In genomic region chr3:48989126-48989795, GRCh38 we compare ENCODE assay signal across 8 cellular contexts. TPM values are rescaled to one million over a fixed set of nuclear protein-coding genes. Genes with fewer than 3 reads are reported as not detected.
A peak's percentile ranks its signal among the peaks of the same experiment; 100 is the strongest.
DNase-seq lines count a peak whose midpoint lies in the region; ATAC-seq, FAIRE-seq and TF ChIP-seq lines count a peak whose summit lies in the region.

No MANE protein-coding gene starts in this region.

- no peak for TF ChIP-seq POLR2A in GM12878 (IDR thresholded peaks at IDR 0.05; ENCODE audit: low read depth, low read length)

- no peak for TF ChIP-seq RAD21 in GM12878 (IDR thresholded peaks at IDR 0.05; ENCODE audit: insufficient read depth, low read depth, low read length)

- H3K9me3 ChIP-seq in GM12878 (replicated peaks; ENCODE audit: control insufficient read depth, insufficient read depth, low read length) = no peaks in the 10 kb centered on the region

- peaks cover 2 to 3% of the 10 kb centered on the region in 2 experiments; a peak in 3 of 4 replicates for H3K36me3 ChIP-seq in GM12878 (ENCODE audit: control insufficient read depth in 2 of 2, insufficient read depth in 2 of 2, low read length in 1 of 2)

- peak overlapping the region; percentile 79 for H3K27ac ChIP-seq in GM12878 (ENCODE audit: control insufficient read depth, insufficient read depth)

- intact Hi-C loops in GM12878 (cut with micrococcal nuclease; ENCODE audit: unreplicated experiment) = loop anchor here (2.0 to 5.0 kb wide), 2 partner anchors 26 to 103 kb away; partner anchors contain the start of gene QRICH1

- no peaks in the 10 kb centered on the region for H4K20me1 ChIP-seq in GM12878 (ENCODE audit: control insufficient read depth, insufficient read depth)

- WGBS in GM12878 (ENCODE audit: insufficient coverage, insufficient replicate concordance, low lambda C conversion rate, missing lambda C conversion rate) = 2% methylated on average over 21 of the region's 21 CpGs

- peak overlapping the region; percentile 96 for H2AFZ ChIP-seq in GM12878 (ENCODE audit: control insufficient read depth, low read depth, low read length)

- TF ChIP-seq CTCF in GM12878 (IDR thresholded peaks at IDR 0.05 in 2 of 3, conservative IDR thresholded peaks at IDR 0.05 in 1 of 3; ENCODE audit: control insufficient read depth in 2 of 3, extremely low read depth in 1 of 3, insufficient read depth in 1 of 3, low read depth in 3 of 3, low read length in 3 of 3) (no peak), mesothelial cell of epicardium (IDR thresholded peaks at IDR 0.05; ENCODE audit: unreplicated experiment) (no peak), GM10248 (IDR thresholded peaks at IDR 0.05; ENCODE audit: control extremely low read depth, extremely low read depth, low read depth, missing control alignments) (no peak)

- no peaks in the 10 kb centered on the region for H3K27me3 ChIP-seq in GM12878 (replicated peaks in 1 of 2; ENCODE audit: control insufficient read depth in 2 of 2, insufficient read depth in 2 of 2, low read length in 1 of 2)

- H3K4me3 ChIP-seq in GM12878 = peak overlapping the region; percentile 93

- DNase-seq in AG20443 (ENCODE audit: low spot score) = peak; percentile 31
- DNase-seq in HK-2 (ENCODE audit: unreplicated experiment) = peak; percentile 22
- DNase-seq in GM12878 (ENCODE audit: low read depth, low spot score) = no peak
- DNase-seq in mesothelial cell of epicardium (ENCODE audit: low spot score in 2 of 2, unreplicated experiment in 2 of 2) = no peak
- DNase-seq in stimulated activated CD4-positive, alpha-beta T cell treated with anti-CD3 and anti-CD28 coated beads, Interleukin-2, amount 100 ng/mL, for 48 hours = no peak
- DNase-seq in EL = no peak
- no peak for DNase-seq in GM10248 (ENCODE audit: extremely low spot score)

- CTCF ChIA-PET in GM12878 (lab: Yijun Ruan, JAX) = interaction anchor here (0.5 to 5.8 kb wide), 21 partner anchors 7 to 539 kb away, joined by 3 to 123 read pairs (median 9); partner anchors contain the start of genes DALRD3, IMPDH2, NDUFAF3 and QRICH1
- CTCF ChIA-PET in GM10248 (lab: Yijun Ruan, JAX) = interaction anchor here (0.7 to 6.8 kb wide), 24 partner anchors 10 to 1347 kb away, joined by 3 to 65 read pairs (median 5); partner anchors contain the start of genes DALRD3, IMPDH2, KLHDC8B and NDUFAF3

- no peaks in the 10 kb centered on the region for H3K9me3 Mint-ChIP-seq in mesothelial cell of epicardium

- H3K4me1 ChIP-seq in GM12878 (ENCODE audit: control insufficient read depth, insufficient read depth, low read length) = peaks cover 19% of the 10 kb centered on the region

- peaks cover 4% of the 10 kb centered on the region for H3K36me3 Mint-ChIP-seq in mesothelial cell of epicardium

- ATAC-seq in GM12878 = peak; percentile 3
- ATAC-seq in GM21786 (IDR thresholded peaks at IDR 0.05; ENCODE audit: unreplicated experiment) = no peak

- peaks cover 28% of the 10 kb centered on the region for H3K79me2 ChIP-seq in GM12878 (ENCODE audit: control insufficient read depth, insufficient read depth, low read length)

- FAIRE-seq in GM12878 (lab: Jason Lieb, UNC) = no peak

- RAD21 ChIA-PET in GM12878 (lab: Charles Lee; ENCODE audit: unreplicated experiment) = interaction anchor here (0.6 to 3.8 kb wide), 15 partner anchors 14 to 460 kb away, joined by 3 to 44 read pairs (median 4); partner anchors contain the start of genes IMPDH2, QRICH1 and WDR6

- SMC1A ChIA-PET in GM12878 (lab: Charles Lee; ENCODE audit: uncharacterized antibody, unreplicated experiment) = interaction anchor here (0.6 to 6.1 kb wide), 11 partner anchors 19 to 460 kb away, joined by 3 to 57 read pairs (median 5); partner anchors contain the start of genes IMPDH2, NDUFAF3, QRICH1 and USP19

- TSS peak; percentile 81 for BruUV-seq in GM12878 (replicated peaks; lab: Mats Ljungman, UMichigan)

- TF ChIP-seq EP300 in GM12878 (IDR thresholded peaks at IDR 0.05; ENCODE audit: borderline replicate concordance in 1 of 2, control insufficient read depth in 1 of 2, low read depth in 2 of 2, low read length in 2 of 2) = no peak

- H3K4me2 ChIP-seq in GM12878 (ENCODE audit: control insufficient read depth, insufficient read depth) = peak overlapping the region; percentile 74

- POLR2A ChIA-PET in GM12878 (lab: Charles Lee) = interaction anchor here (0.6 to 6.6 kb wide), 12 partner anchors 19 to 379 kb away, joined by 3 to 67 read pairs (median 4); partner anchors contain the start of genes IMPDH2, NDUFAF3, QRICH1 and USP19
- POLR2A ChIA-PET in GM10248 (lab: Yijun Ruan, JAX) = interaction anchor here (0.6 to 1.8 kb wide), 7 partner anchors 13 to 109 kb away, joined by 3 to 7 read pairs (median 4); partner anchors contain the start of genes DALRD3, IMPDH2 and WDR6

- in situ Hi-C loops in GM12878 (cut with MboI) = no loop called here

- H3K27me3 Mint-ChIP-seq in mesothelial cell of epicardium (ENCODE audit: low read depth) = no peaks in the 10 kb centered on the region

- H3K4me1 Mint-ChIP-seq in mesothelial cell of epicardium = peaks cover 25% of the 10 kb centered on the region

- peak overlapping the region; percentile 87 for H3K9ac ChIP-seq in GM12878 (ENCODE audit: control insufficient read depth, insufficient read depth, low read length)

- peak overlapping the region; percentile 90 for H3K4me3 Mint-ChIP-seq in mesothelial cell of epicardium

- H3K27ac Mint-ChIP-seq in mesothelial cell of epicardium = peak overlapping the region; percentile 99

RNA-seq across cellular contexts. Expression of gene P4HTM, which starts 0.8 kb away (rescaled TPM):
- total RNA-seq in GM12878 (2013; cell fraction: nucleolus; rRNA removed) = 81.4 and 96.2 TPM in 2 replicates
- total RNA-seq in GM12878 (2014; rRNA removed) (27.1 and 31.1 TPM in 2 replicates), GM12878 (2014; rRNA removed; fragmentation: Illumina TruSeq; extraction: Trizol) (13.6 and 13.7 TPM in 2 replicates), GM12878 (2021) (24.4 and 28.6 TPM in 2 replicates), mesothelial cell of epicardium (57.9 to 59.9 TPM (median 58.4 TPM) in 3 replicates)
- 8.2 TPM for polyA plus RNA-seq in GM12878 (2011; ENCODE audit: low read depth)
- polyA plus RNA-seq in GM12878 (2011; rRNA removed) (15.8 and 23.6 TPM in 2 replicates), GM12878 (2014; fragmentation: Illumina TruSeq; extraction: Trizol) (5.3 and 9.7 TPM in 2 replicates), GM12878 (2014; fragmentation: Nextera tagmentation; extraction: Ambion mirVana) (1 to 10 TPM in 1 of 2 experiments, under 1 TPM in 1; 0.76 to 6.5 TPM), GM12878 (2014; rRNA removed) (28.7 and 28.8 TPM in 2 replicates), GM12878 (2016; fragmentation: Nextera tagmentation; extraction: Ambion mirVana) (10 to 100 TPM; 22.7 to 23.1 TPM)
- polyA plus RNA-seq in GM12878 (2011; cell fraction: cytosol; rRNA removed) = 23.6 and 35.3 TPM in 2 replicates
- 153 and 183 TPM in 2 replicates for polyA plus RNA-seq in GM12878 (2011; cell fraction: nucleus; rRNA removed)
- polyA plus RNA-seq in GM12878 (2012) = 16.8 and 20.6 TPM in 2 replicates
- 33.9 and 57.0 TPM in 2 replicates for polyA minus RNA-seq in GM12878 (2011; rRNA and poly(A)+ RNA removed)
- polyA minus RNA-seq in GM12878 (2011; cell fraction: cytosol; rRNA and poly(A)+ RNA removed) = 22.1 and 39.0 TPM in 2 replicates
- polyA minus RNA-seq in GM12878 (2011; cell fraction: nucleus; rRNA and poly(A)+ RNA removed) = 65.0 and 89.6 TPM in 2 replicates

RNA-seq across cellular contexts. Expression of gene WDR6, which starts 17.9 kb away (rescaled TPM):
- 194 and 215 TPM in 2 replicates for total RNA-seq in GM12878 (2013; cell fraction: nucleolus; rRNA removed)
- total RNA-seq in GM12878 (2014; rRNA removed) (72.6 and 85.5 TPM in 2 replicates), GM12878 (2014; rRNA removed; fragmentation: Illumina TruSeq; extraction: Trizol) (57.8 and 59.9 TPM in 2 replicates), GM12878 (2021) (150 and 169 TPM in 2 replicates), mesothelial cell of epicardium (384 to 409 TPM (median 396 TPM) in 3 replicates)
- 121 TPM for polyA plus RNA-seq in GM12878 (2011; ENCODE audit: low read depth)
- polyA plus RNA-seq in GM12878 (2011; rRNA removed) (53.5 and 119 TPM in 2 replicates), GM12878 (2014; fragmentation: Illumina TruSeq; extraction: Trizol) (60.4 and 105 TPM in 2 replicates), GM12878 (2014; fragmentation: Nextera tagmentation; extraction: Ambion mirVana) (10 to 100 TPM; 21.3 to 24.1 TPM), GM12878 (2014; rRNA removed) (126 and 141 TPM in 2 replicates), GM12878 (2016; fragmentation: Nextera tagmentation; extraction: Ambion mirVana) (100 to 1,000 TPM; 110 to 116 TPM)
- polyA plus RNA-seq in GM12878 (2011; cell fraction: cytosol; rRNA removed) = 133 and 171 TPM in 2 replicates
- polyA plus RNA-seq in GM12878 (2011; cell fraction: nucleus; rRNA removed) = 1,270 and 1,449 TPM in 2 replicates
- polyA plus RNA-seq in GM12878 (2012) = 156 and 221 TPM in 2 replicates
- 115 and 118 TPM in 2 replicates for polyA minus RNA-seq in GM12878 (2011; rRNA and poly(A)+ RNA removed)
- polyA minus RNA-seq in GM12878 (2011; cell fraction: cytosol; rRNA and poly(A)+ RNA removed) = 32.7 and 37.9 TPM in 2 replicates
- polyA minus RNA-seq in GM12878 (2011; cell fraction: nucleus; rRNA and poly(A)+ RNA removed) = 59.1 and 87.9 TPM in 2 replicates

RNA-seq across cellular contexts. Expression of gene DALRD3, which starts 29.1 kb away (rescaled TPM):
- total RNA-seq in GM12878 (2013; cell fraction: nucleolus; rRNA removed) = 13.2 and 15.2 TPM in 2 replicates
- total RNA-seq in GM12878 (2014; rRNA removed) (28.2 and 30.4 TPM in 2 replicates), GM12878 (2014; rRNA removed; fragmentation: Illumina TruSeq; extraction: Trizol) (12.2 and 14.9 TPM in 2 replicates), GM12878 (2021) (20.5 and 23.7 TPM in 2 replicates), mesothelial cell of epicardium (22.1 to 24.2 TPM (median 23.4 TPM) in 3 replicates)
- 18.4 TPM for polyA plus RNA-seq in GM12878 (2011; ENCODE audit: low read depth)
- polyA plus RNA-seq in GM12878 (2011; rRNA removed) (15.6 and 26.3 TPM in 2 replicates), GM12878 (2014; fragmentation: Illumina TruSeq; extraction: Trizol) (13.8 and 15.7 TPM in 2 replicates), GM12878 (2014; fragmentation: Nextera tagmentation; extraction: Ambion mirVana) (10 to 100 TPM; 10.1 to 21.9 TPM), GM12878 (2014; rRNA removed) (23.0 and 27.3 TPM in 2 replicates), GM12878 (2016; fragmentation: Nextera tagmentation; extraction: Ambion mirVana) (10 to 100 TPM; 21.2 to 26.0 TPM)
- polyA plus RNA-seq in GM12878 (2011; cell fraction: cytosol; rRNA removed) = 43.0 and 43.1 TPM in 2 replicates
- 77.6 and 87.5 TPM in 2 replicates for polyA plus RNA-seq in GM12878 (2011; cell fraction: nucleus; rRNA removed)
- polyA plus RNA-seq in GM12878 (2012) = 18.4 and 24.7 TPM in 2 replicates
- polyA minus RNA-seq in GM12878 (2011; rRNA and poly(A)+ RNA removed) = 31.2 and 44.4 TPM in 2 replicates
- polyA minus RNA-seq in GM12878 (2011; cell fraction: cytosol; rRNA and poly(A)+ RNA removed) = 11.9 and 12.6 TPM in 2 replicates
- 21.5 and 34.7 TPM in 2 replicates for polyA minus RNA-seq in GM12878 (2011; cell fraction: nucleus; rRNA and poly(A)+ RNA removed)

RNA-seq across cellular contexts. Expression of gene NDUFAF3, which starts 32.7 kb away (rescaled TPM):
- 33.2 and 42.5 TPM in 2 replicates for total RNA-seq in GM12878 (2013; cell fraction: nucleolus; rRNA removed)
- total RNA-seq in GM12878 (2014; rRNA removed) (133 and 136 TPM in 2 replicates), GM12878 (2014; rRNA removed; fragmentation: Illumina TruSeq; extraction: Trizol) (34.1 and 37.1 TPM in 2 replicates), GM12878 (2021) (83.5 and 87.4 TPM in 2 replicates), mesothelial cell of epicardium (61.4 to 63.4 TPM (median 62.0 TPM) in 3 replicates)
- polyA plus RNA-seq in GM12878 (2011; ENCODE audit: low read depth) = 16.8 TPM
- polyA plus RNA-seq in GM12878 (2011; rRNA removed) (15.4 and 25.4 TPM in 2 replicates), GM12878 (2014; fragmentation: Illumina TruSeq; extraction: Trizol) (13.3 and 40.4 TPM in 2 replicates), GM12878 (2014; fragmentation: Nextera tagmentation; extraction: Ambion mirVana) (10 to 100 TPM; 31.3 to 40.2 TPM), GM12878 (2014; rRNA removed) (103 and 121 TPM in 2 replicates), GM12878 (2016; fragmentation: Nextera tagmentation; extraction: Ambion mirVana) (100 to 1,000 TPM; 217 to 228 TPM)
- 35.8 and 53.0 TPM in 2 replicates for polyA plus RNA-seq in GM12878 (2011; cell fraction: cytosol; rRNA removed)
- polyA plus RNA-seq in GM12878 (2011; cell fraction: nucleus; rRNA removed) = 32.3 and 42.2 TPM in 2 replicates
- 65.0 and 79.2 TPM in 2 replicates for polyA plus RNA-seq in GM12878 (2012)
- 16.4 and 40.1 TPM in 2 replicates for polyA minus RNA-seq in GM12878 (2011; rRNA and poly(A)+ RNA removed)
- 19.6 and 26.5 TPM in 2 replicates for polyA minus RNA-seq in GM12878 (2011; cell fraction: cytosol; rRNA and poly(A)+ RNA removed)
- polyA minus RNA-seq in GM12878 (2011; cell fraction: nucleus; rRNA and poly(A)+ RNA removed) = 33.2 and 63.3 TPM in 2 replicates

RNA-seq across cellular contexts. Expression of gene IMPDH2, which starts 39.9 kb away (rescaled TPM):
- total RNA-seq in GM12878 (2013; cell fraction: nucleolus; rRNA removed) = 55.4 and 63.7 TPM in 2 replicates
- total RNA-seq in GM12878 (2014; rRNA removed) (372 and 393 TPM in 2 replicates), GM12878 (2014; rRNA removed; fragmentation: Illumina TruSeq; extraction: Trizol) (334 and 349 TPM in 2 replicates), GM12878 (2021) (308 and 317 TPM in 2 replicates), mesothelial cell of epicardium (207 to 217 TPM (median 216 TPM) in 3 replicates)
- 134 TPM for polyA plus RNA-seq in GM12878 (2011; ENCODE audit: low read depth)
- polyA plus RNA-seq in GM12878 (2011; rRNA removed) (152 and 190 TPM in 2 replicates), GM12878 (2014; fragmentation: Illumina TruSeq; extraction: Trizol) (293 and 341 TPM in 2 replicates), GM12878 (2014; fragmentation: Nextera tagmentation; extraction: Ambion mirVana) (100 to 1,000 TPM; 386 to 424 TPM), GM12878 (2014; rRNA removed) (354 and 382 TPM in 2 replicates), GM12878 (2016; fragmentation: Nextera tagmentation; extraction: Ambion mirVana) (100 to 1,000 TPM; 229 to 255 TPM)
- 208 and 253 TPM in 2 replicates for polyA plus RNA-seq in GM12878 (2011; cell fraction: cytosol; rRNA removed)
- 262 and 292 TPM in 2 replicates for polyA plus RNA-seq in GM12878 (2011; cell fraction: nucleus; rRNA removed)
- polyA plus RNA-seq in GM12878 (2012) = 207 and 239 TPM in 2 replicates
- polyA minus RNA-seq in GM12878 (2011; rRNA and poly(A)+ RNA removed) = 372 and 405 TPM in 2 replicates
- 143 and 161 TPM in 2 replicates for polyA minus RNA-seq in GM12878 (2011; cell fraction: cytosol; rRNA and poly(A)+ RNA removed)
- polyA minus RNA-seq in GM12878 (2011; cell fraction: nucleus; rRNA and poly(A)+ RNA removed) = 90.9 and 128 TPM in 2 replicates

Comparison
In these comparisons a context has a peak if more than half of its experiments do, and no peak if none do; other contexts are left out.
1. DNase-seq: peak in AG20443 (single experiment) and HK-2 (single experiment); none in GM12878 (single experiment), mesothelial cell of epicardium (0 of 2), stimulated activated CD4-positive, alpha-beta T cell treated with anti-CD3 and anti-CD28 coated beads, Interleukin-2, amount 100 ng/mL, for 48 hours (0 of 2), EL (single experiment) and GM10248 (single experiment).